In the genomic region with DNA sequence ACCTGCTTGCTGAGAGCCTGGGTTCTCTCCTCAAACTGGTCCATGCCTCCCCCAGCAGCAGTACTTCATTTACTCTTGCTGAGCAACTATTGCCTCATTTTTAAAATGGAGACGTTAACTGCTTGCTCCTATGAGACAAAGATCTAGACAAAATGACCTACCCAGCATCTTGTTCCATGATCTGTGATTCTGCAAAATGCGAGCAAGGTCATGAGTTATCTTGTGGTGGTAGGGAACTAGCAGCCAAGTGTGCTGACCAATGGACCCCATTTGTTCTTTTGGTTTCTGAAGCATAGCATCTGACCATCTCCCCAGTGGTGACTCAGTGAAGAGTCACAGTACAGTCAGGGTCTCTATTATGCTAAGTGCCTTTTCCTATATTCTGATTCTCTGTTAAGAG, we compare ENCODE assay signal across 17 cellular contexts. TPM values are rescaled to one million over a fixed set of nuclear protein-coding genes. Genes with fewer than 3 reads are reported as not detected.
DNase-seq lines count a peak whose midpoint lies in the region; ATAC-seq and TF ChIP-seq lines count a peak whose summit lies in the region.
"Had no signal": no experiment of that assay in that cellular context is flagged by ENCODE, and none has a peak within 500 bp of the region (broad histone marks: within the 10 kb centered on the region; RNA-seq: fewer than 3 reads in every experiment).

No MANE protein-coding gene starts in this region.

- intact Hi-C loops in Caco-2 (cut with micrococcal nuclease; ENCODE audit: unreplicated experiment) = no loop called here
- intact Hi-C loops in natural killer cell (cut with micrococcal nuclease) = no loop called here

- no peak for TF ChIP-seq CTCF in fibroblast of mammary gland (conservative IDR thresholded peaks at IDR 0.05; ENCODE audit: control insufficient read depth, insufficient read depth, low read depth, low read length)
- no peak for TF ChIP-seq CTCF in Caco-2 (IDR thresholded peaks at IDR 0.05; ENCODE audit: insufficient read depth in 1 of 2, low read depth in 1 of 2, low read length in 1 of 2, severe bottlenecking in 1 of 2, unreplicated experiment in 1 of 2)
- no peak for TF ChIP-seq CTCF in natural killer cell (IDR thresholded peaks at IDR 0.05)

- DNase-seq in GM23248 (peak; percentile 91), SJSA1 (ENCODE audit: low read depth in 1 of 2, low spot score in 2 of 2) (peak; percentile 69 to 72), fibroblast of mammary gland (ENCODE audit: low read depth) (peak; percentile 99), skeletal muscle cell (ENCODE audit: low read depth) (peak; percentile 79), Ammon's horn (ENCODE audit: low spot score) (no peak), Caco-2 (no peak), natural killer cell (no peak)
- DNase-seq: activated B cell treated with CpG ODN at 0.5 μM for 24 hours; activated CD8-positive, alpha-beta memory T cell treated with anti-CD3 and anti-CD28 coated beads, Interleukin-2, amount 10 ng/mL, durations not matched to agents 7 days and 5 days; activated naive CD4-positive, alpha-beta T cell treated with Interleukin-2 at 50 U/mL for 16 hours; CD4-positive, CD25-positive, alpha-beta regulatory T cell; effector memory CD8-positive, alpha-beta T cell; head of caudate nucleus; left cardiac atrium; NCI-H1092 treated with DMSO at 0.1 percent for 48 hours; testis had no signal

- H3K36me3 Mint-ChIP-seq in Caco-2 (ENCODE audit: insufficient read depth, unreplicated experiment) = no peaks in the 10 kb centered on the region
- no peaks in the 10 kb centered on the region for H3K36me3 Mint-ChIP-seq in natural killer cell
- H3K36me3 Mint-ChIP-seq: activated CD8-positive, alpha-beta memory T cell treated with anti-CD3 and anti-CD28 coated beads, Interleukin-2, amount 10 ng/mL, durations not matched to agents 7 days and 5 days; CD4-positive, CD25-positive, alpha-beta regulatory T cell had no signal

- H3K27me3 ChIP-seq in GM23248 (replicated peaks; ENCODE audit: insufficient read depth) = no peaks in the 10 kb centered on the region
- H3K27me3 ChIP-seq in SJSA1 (replicated peaks) = no peaks in the 10 kb centered on the region
- no peaks in the 10 kb centered on the region for H3K27me3 ChIP-seq in Caco-2 (replicated peaks; ENCODE audit: control insufficient read depth, insufficient read depth, low read length)
- H3K27me3 ChIP-seq: testis had no signal

- peaks cover 89% of the 10 kb centered on the region for H3K4me1 ChIP-seq in GM23248 (ENCODE audit: insufficient read depth)
- peaks cover 69% of the 10 kb centered on the region for H3K4me1 ChIP-seq in SJSA1 (replicated peaks)
- no peaks in the 10 kb centered on the region for H3K4me1 ChIP-seq in Caco-2
- H3K4me1 ChIP-seq: prostate gland, testis had no signal

- H3K9me3 Mint-ChIP-seq in Caco-2 (ENCODE audit: unreplicated experiment) (no peaks in the 10 kb centered on the region), natural killer cell (no peaks in the 10 kb centered on the region)
- H3K9me3 Mint-ChIP-seq: activated B cell treated with CpG ODN at 0.5 μM for 24 hours had no signal

- H3K27ac Mint-ChIP-seq in Caco-2 (ENCODE audit: unreplicated experiment) (no peak overlapping the region), natural killer cell (no peak overlapping the region)
- H3K27ac Mint-ChIP-seq: activated B cell treated with CpG ODN at 0.5 μM for 24 hours; activated CD8-positive, alpha-beta memory T cell treated with anti-CD3 and anti-CD28 coated beads, Interleukin-2, amount 10 ng/mL, durations not matched to agents 7 days and 5 days; CD4-positive, CD25-positive, alpha-beta regulatory T cell; effector memory CD8-positive, alpha-beta T cell had no signal

- H3K4me3 ChIP-seq in GM23248 = peak overlapping the region; percentile 14; the same call in 1 of the 2 replicates
- H3K4me3 ChIP-seq in SJSA1 = no peak overlapping the region
- H3K4me3 ChIP-seq in fibroblast of mammary gland (ENCODE audit: control insufficient read depth, low read depth, low read length) = no peak overlapping the region
- H3K4me3 ChIP-seq in skeletal muscle cell (ENCODE audit: low read depth, low read length) = no peak overlapping the region
- H3K4me3 ChIP-seq in Caco-2 (ENCODE audit: low read depth, low read length) = no peak overlapping the region
- H3K4me3 ChIP-seq: prostate gland, testis had no signal

- no peaks in the 10 kb centered on the region; the same call in 1 of the 2 replicates for H4K20me1 ChIP-seq in GM23248 (ENCODE audit: insufficient read depth)

- H3K36me3 ChIP-seq in GM23248 (ENCODE audit: low read depth) = no peaks in the 10 kb centered on the region
- H3K36me3 ChIP-seq in SJSA1 = peaks cover 54% of the 10 kb centered on the region
- no peaks in the 10 kb centered on the region for H3K36me3 ChIP-seq in Caco-2 (ENCODE audit: control insufficient read depth, insufficient read depth, low read length)
- H3K36me3 ChIP-seq: prostate gland had no signal

- H3F3A ChIP-seq in GM23248 (ENCODE audit: insufficient read depth) = peaks cover 68% of the 10 kb centered on the region

- H3K79me2 ChIP-seq in GM23248 (ENCODE audit: insufficient read depth) = peaks cover 79% of the 10 kb centered on the region

- in situ Hi-C loops in GM23248 (cut with MboI) = no loop called here

- no peaks in the 10 kb centered on the region for H3K9me3 ChIP-seq in GM23248 (ENCODE audit: low read depth)
- H3K9me3 ChIP-seq in SJSA1 (replicated peaks) = no peaks in the 10 kb centered on the region
- no peaks in the 10 kb centered on the region for H3K9me3 ChIP-seq in Caco-2
- H3K9me3 ChIP-seq: prostate gland, testis had no signal

- peak overlapping the region; percentile 88 for H3K27ac ChIP-seq in GM23248
- peak overlapping the region; percentile 4 for H3K27ac ChIP-seq in SJSA1
- H3K27ac ChIP-seq: prostate gland, testis had no signal

- WGBS in GM23248 (ENCODE audit: low coverage in 1 of 2, low lambda C conversion rate in 2 of 2, missing lambda C conversion rate in 2 of 2), 2 experiments = 0 to 2% methylated on average over 2 of the region's 2 CpGs

- H3K9ac ChIP-seq in GM23248 = peak overlapping the region; percentile 46; the same call in 1 of the 2 replicates

- H2AFZ ChIP-seq in GM23248 = no peak overlapping the region

- H3K4me3 Mint-ChIP-seq in Caco-2 (ENCODE audit: unreplicated experiment) (no peak overlapping the region), natural killer cell (no peak overlapping the region)
- H3K4me3 Mint-ChIP-seq: activated B cell treated with CpG ODN at 0.5 μM for 24 hours; activated CD8-positive, alpha-beta memory T cell treated with anti-CD3 and anti-CD28 coated beads, Interleukin-2, amount 10 ng/mL, durations not matched to agents 7 days and 5 days; CD4-positive, CD25-positive, alpha-beta regulatory T cell; effector memory CD8-positive, alpha-beta T cell had no signal

- H3K4me1 Mint-ChIP-seq in Caco-2 (ENCODE audit: low read depth, unreplicated experiment) (no peaks in the 10 kb centered on the region), natural killer cell (no peaks in the 10 kb centered on the region)
- H3K4me1 Mint-ChIP-seq: activated B cell treated with CpG ODN at 0.5 μM for 24 hours; activated CD8-positive, alpha-beta memory T cell treated with anti-CD3 and anti-CD28 coated beads, Interleukin-2, amount 10 ng/mL, durations not matched to agents 7 days and 5 days; CD4-positive, CD25-positive, alpha-beta regulatory T cell had no signal

- H3K9me2 ChIP-seq in GM23248 (ENCODE audit: insufficient read depth) = no peaks in the 10 kb centered on the region

- POLR2A ChIA-PET in Caco-2 (lab: Charles Lee) = no interaction called here

- no peak for ATAC-seq in natural killer cell
- ATAC-seq: activated CD8-positive, alpha-beta memory T cell treated with anti-CD3 and anti-CD28 coated beads, Interleukin-2, amount 10 ng/mL, durations not matched to agents 7 days and 5 days; effector memory CD8-positive, alpha-beta T cell had no signal

- peak overlapping the region; percentile 76 for H3K4me2 ChIP-seq in GM23248 (ENCODE audit: unreplicated experiment)

- BruUV-seq in Caco-2 (replicated peaks; lab: Mats Ljungman, UMichigan) = no TSS peak

- H3K27me3 Mint-ChIP-seq in Caco-2 (ENCODE audit: insufficient read depth, unreplicated experiment) (peaks cover 5% of the 10 kb centered on the region), natural killer cell (ENCODE audit: low read depth in 2 of 2) (no peaks in the 10 kb centered on the region)
- H3K27me3 Mint-ChIP-seq: activated B cell treated with CpG ODN at 0.5 μM for 24 hours; activated CD8-positive, alpha-beta memory T cell treated with anti-CD3 and anti-CD28 coated beads, Interleukin-2, amount 10 ng/mL, durations not matched to agents 7 days and 5 days; CD4-positive, CD25-positive, alpha-beta regulatory T cell had no signal

- CTCF ChIA-PET in Caco-2 (lab: Charles Lee) = no interaction called here

RNA-seq across cellular contexts. Expression of a gene that starts 40.4 kb away (rescaled TPM):
- 32.2 and 38.7 TPM in 2 replicates for total RNA-seq in GM23248 (2014; rRNA removed; shearing (Covaris generic))
- 39.8 and 41.7 TPM in 2 replicates for polyA plus RNA-seq in GM23248 (2016; fragmentation: Nextera tagmentation; extraction: Ambion mirVana)
- 16.0 and 31.0 TPM in 2 replicates for total RNA-seq in SJSA1 (2014; rRNA removed; shearing (Covaris generic))
- 0.11 TPM in 1 of 2 replicates, not detected in the other for total RNA-seq in Caco-2 (2022)
- total RNA-seq in natural killer cell = not detected
- total RNA-seq: activated CD8-positive, alpha-beta memory T cell treated with anti-CD3 and anti-CD28 coated beads, Interleukin-2, amount 10 ng/mL, durations not matched to agents 7 days and 5 days; CD4-positive, CD25-positive, alpha-beta regulatory T cell had no signal
- polyA plus RNA-seq: CD4-positive, CD25-positive, alpha-beta regulatory T cell had no signal

Comparison
In these comparisons a context has a peak if more than half of its experiments do, and no peak if none do; other contexts are left out.
1. DNase-seq: peak in GM23248 (single experiment), SJSA1 (2 of 2), fibroblast of mammary gland (single experiment) and skeletal muscle cell (single experiment); none in Ammon's horn (single experiment), Caco-2 (0 of 2) and natural killer cell (single experiment).
2. RNA of a gene that starts 40.4 kb away (total RNA-seq): 32.2 to 38.7 TPM in GM23248 and 16.0 to 31.0 TPM in SJSA1; 0.11 TPM in Caco-2 and not detected in natural killer cell; every median in the first group is over 10 times any median in the second.